In the genomic region with DNA sequence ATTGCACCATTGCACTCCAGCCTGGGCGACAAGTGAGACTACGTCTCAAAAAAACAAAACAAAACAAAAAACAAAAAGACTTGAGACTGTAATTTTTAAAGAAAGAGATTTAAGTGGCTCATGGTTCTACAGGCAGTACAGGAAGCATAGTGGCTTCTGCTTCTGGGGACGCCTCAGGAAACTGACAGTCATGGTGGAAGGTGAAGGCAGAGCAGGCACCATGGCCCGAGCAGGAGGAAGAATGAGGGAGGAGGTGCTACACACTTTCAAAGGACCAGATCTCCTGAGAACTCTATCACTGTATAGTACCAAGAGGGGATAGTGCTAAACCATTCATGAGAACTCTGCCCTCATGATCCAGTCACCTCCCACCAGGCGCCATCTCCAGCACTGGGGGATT, we compare ENCODE assay signal across 15 cellular contexts. TPM values are rescaled to one million over a fixed set of nuclear protein-coding genes. Genes with fewer than 3 reads are reported as not detected.
A peak's percentile ranks its signal among the peaks of the same experiment; 100 is the strongest.
DNase-seq lines count a peak whose midpoint lies in the region; ATAC-seq and FAIRE-seq lines count a peak whose summit lies in the region.
"Had no signal": no experiment of that assay in that cellular context is flagged by ENCODE, and none has a peak within 500 bp of the region (broad histone marks: within the 10 kb centered on the region; RNA-seq: fewer than 3 reads in every experiment).

No MANE protein-coding gene starts in this region.

- CTCF ChIA-PET in CD8-positive, alpha-beta memory T cell (lab: Charles Lee): interaction anchor here (1.8 kb wide), 1 partner anchor 52 kb away, joined by 9 read pairs; the partner anchor contains the start of gene CBL

- peak in 2 of 5 donors; percentile 13 to 45 for DNase-seq in CD8-positive, alpha-beta memory T cell
- no peak for DNase-seq in activated T-cell treated with anti-CD3 and anti-CD28 coated beads, Interleukin-2, amount 50 U/mL, for 24 hours
- peak in 8 of 10 donors; percentile 3 to 52 (median 23) for DNase-seq in naive thymus-derived CD8-positive, alpha-beta T cell
- no peak for DNase-seq in GM19240 (ENCODE audit: insufficient read length, low spot score)
- no peak for DNase-seq in urothelium cell line (ENCODE audit: low spot score)
- no peak for DNase-seq in HK-2 (ENCODE audit: unreplicated experiment)
- DNase-seq: central memory CD4-positive, alpha-beta T cell; erythroblast; left ventricle myocardium superior; NCI-H1694; Right ventricle myocardium superior had no signal

- H3K36me3 Mint-ChIP-seq in CD8-positive, alpha-beta memory T cell: peaks cover 0 to 10% (median 0%) of the 10 kb centered on the region in 3 donors
- peaks cover 4% of the 10 kb centered on the region for H3K36me3 Mint-ChIP-seq in IgD-negative memory B cell
- H3K36me3 Mint-ChIP-seq in activated T-cell treated with anti-CD3 and anti-CD28 coated beads, Interleukin-2, amount 50 U/mL, for 24 hours (ENCODE audit: low read depth): peaks cover 14% of the 10 kb centered on the region
- H3K36me3 Mint-ChIP-seq in naive thymus-derived CD8-positive, alpha-beta T cell: peaks cover 0 to 18% (median 5%) of the 10 kb centered on the region in 3 donors

- no peaks in the 10 kb centered on the region for H3K27me3 ChIP-seq in CD8-positive, alpha-beta memory T cell (ENCODE audit: insufficient read depth, low read length, poor library complexity, severe bottlenecking)
- H3K27me3 ChIP-seq: hepatocyte had no signal

- no peak overlapping the region for H3K4me3 ChIP-seq in CD8-positive, alpha-beta memory T cell (ENCODE audit: low read length)
- H3K4me3 ChIP-seq: hepatocyte, skin epidermis had no signal

- H3K27ac Mint-ChIP-seq in CD8-positive, alpha-beta memory T cell: peak overlapping the region in 7 of 8 donors; percentile 7 to 85 (median 59)
- H3K27ac Mint-ChIP-seq in IgD-negative memory B cell: peak overlapping the region in 2 of 3 donors; percentile 44 to 67
- peak overlapping the region; percentile 79 for H3K27ac Mint-ChIP-seq in activated T-cell treated with anti-CD3 and anti-CD28 coated beads, Interleukin-2, amount 50 U/mL, for 24 hours
- H3K27ac Mint-ChIP-seq in naive thymus-derived CD8-positive, alpha-beta T cell: peak overlapping the region; percentile 78 to 97 (median 92)

- ATAC-seq in naive thymus-derived CD8-positive, alpha-beta T cell: peak; percentile 78 to 84
- ATAC-seq: left ventricle myocardium superior had no signal

- no peaks in the 10 kb centered on the region for H3K9me3 ChIP-seq in CD8-positive, alpha-beta memory T cell (ENCODE audit: low read length)

- no peaks in the 10 kb centered on the region for H3K27me3 Mint-ChIP-seq in CD8-positive, alpha-beta memory T cell
- H3K27me3 Mint-ChIP-seq in IgD-negative memory B cell: no peaks in the 10 kb centered on the region
- no peaks in the 10 kb centered on the region for H3K27me3 Mint-ChIP-seq in activated T-cell treated with anti-CD3 and anti-CD28 coated beads, Interleukin-2, amount 50 U/mL, for 24 hours
- H3K27me3 Mint-ChIP-seq in naive thymus-derived CD8-positive, alpha-beta T cell: no peaks in the 10 kb centered on the region

- H3K4me3 Mint-ChIP-seq in CD8-positive, alpha-beta memory T cell: peak overlapping the region in 4 of 7 donors; percentile 8 to 85 (median 35)
- H3K4me3 Mint-ChIP-seq in IgD-negative memory B cell: peak overlapping the region; percentile 18 to 65 (median 43)
- no peak overlapping the region for H3K4me3 Mint-ChIP-seq in activated T-cell treated with anti-CD3 and anti-CD28 coated beads, Interleukin-2, amount 50 U/mL, for 24 hours
- H3K4me3 Mint-ChIP-seq in naive thymus-derived CD8-positive, alpha-beta T cell: peak overlapping the region; percentile 59 to 86 (median 73)

- H3K36me3 ChIP-seq in CD8-positive, alpha-beta memory T cell (ENCODE audit: insufficient read depth, low read length): no peaks in the 10 kb centered on the region

- no peaks in the 10 kb centered on the region for H3K9me3 Mint-ChIP-seq in CD8-positive, alpha-beta memory T cell
- H3K9me3 Mint-ChIP-seq in IgD-negative memory B cell: no peaks in the 10 kb centered on the region
- no peaks in the 10 kb centered on the region for H3K9me3 Mint-ChIP-seq in activated T-cell treated with anti-CD3 and anti-CD28 coated beads, Interleukin-2, amount 50 U/mL, for 24 hours
- H3K9me3 Mint-ChIP-seq in naive thymus-derived CD8-positive, alpha-beta T cell: peaks cover 0 to 6% (median 0%) of the 10 kb centered on the region in 9 donors

- no peak for FAIRE-seq in urothelium cell line (lab: Jason Lieb, UNC)
- FAIRE-seq: TTC549 had no signal

- POLR2A ChIA-PET in CD8-positive, alpha-beta memory T cell (lab: Charles Lee): no interaction called here
- POLR2A ChIA-PET in naive thymus-derived CD8-positive, alpha-beta T cell (lab: Charles Lee): no interaction called here

- peaks cover 40 to 51% (median 43%) of the 10 kb centered on the region in 3 donors for H3K4me1 Mint-ChIP-seq in CD8-positive, alpha-beta memory T cell
- peaks cover 23 to 35% (median 27%) of the 10 kb centered on the region in 3 donors for H3K4me1 Mint-ChIP-seq in IgD-negative memory B cell
- peaks cover 58% of the 10 kb centered on the region for H3K4me1 Mint-ChIP-seq in activated T-cell treated with anti-CD3 and anti-CD28 coated beads, Interleukin-2, amount 50 U/mL, for 24 hours (ENCODE audit: low read depth)
- peaks cover 7 to 47% (median 35%) of the 10 kb centered on the region in 4 donors for H3K4me1 Mint-ChIP-seq in naive thymus-derived CD8-positive, alpha-beta T cell

- H3K27ac ChIP-seq in CD8-positive, alpha-beta memory T cell (ENCODE audit: low read depth, low read length): no peak overlapping the region
- H3K27ac ChIP-seq: hepatocyte, skin epidermis had no signal

- peaks cover 53% of the 10 kb centered on the region for H3K4me1 ChIP-seq in CD8-positive, alpha-beta memory T cell (ENCODE audit: insufficient read depth, low read length)

RNA-seq across cellular contexts. Expression of gene CBL, which starts 52.0 kb away (rescaled TPM):
- 10 to 100 TPM; 25.9 to 26.1 TPM for total RNA-seq in CD8-positive, alpha-beta memory T cell
- polyA plus RNA-seq in CD8-positive, alpha-beta memory T cell: 10.4 TPM
- 10.0 TPM for polyA plus RNA-seq in IgD-negative memory B cell
- total RNA-seq in naive thymus-derived CD8-positive, alpha-beta T cell: 10 to 100 TPM; 46.9 to 51.6 TPM
- polyA plus RNA-seq in naive thymus-derived CD8-positive, alpha-beta T cell: 10 to 100 TPM; 11.5 to 16.1 (median 12.2) TPM

RNA-seq across cellular contexts. Expression of gene MCAM, which starts 58.8 kb away (rescaled TPM):
- 1 to 10 TPM; 2.0 to 2.7 TPM for total RNA-seq in CD8-positive, alpha-beta memory T cell
- polyA plus RNA-seq in CD8-positive, alpha-beta memory T cell: 1.6 TPM
- 1.3 TPM for polyA plus RNA-seq in IgD-negative memory B cell
- under 1 TPM; 0.33 to 0.55 TPM for total RNA-seq in naive thymus-derived CD8-positive, alpha-beta T cell
- polyA plus RNA-seq in naive thymus-derived CD8-positive, alpha-beta T cell: 1 to 10 TPM in 1 of 3 donors, under 1 TPM in 2; 0.35 to 1.2 (median 0.65) TPM

Comparison
In these comparisons a context has a peak if more than half of its experiments do, and no peak if none do; other contexts are left out.
1. DNase-seq: peak in naive thymus-derived CD8-positive, alpha-beta T cell (8 of 10); none in activated T-cell treated with anti-CD3 and anti-CD28 coated beads, Interleukin-2, amount 50 U/mL, for 24 hours (single experiment), GM19240 (single experiment), urothelium cell line (single experiment) and HK-2 (single experiment).
2. Peak in every context shown above with its lines, with median percentiles within 50 percentile points of each other: H3K27ac Mint-ChIP-seq.